27 cellular contexts compared by ENCODE assay signal in genomic region chr10:10773109-10773508, GRCh38.
"Had no signal": no experiment of that assay in that cellular context is flagged by ENCODE, and none has a peak within 500 bp of the region (broad histone marks: within the 10 kb centered on the region; RNA-seq: fewer than 3 reads in every experiment).

No MANE protein-coding gene starts in this region.

- H3K4me1 ChIP-seq: foreskin keratinocyte, gastroesophageal sphincter, heart left ventricle, left lung, neural progenitor cell, prostate gland, right atrium auricular region, suprapubic skin, transverse colon, upper lobe of right lung, uterus had no signal

- H3K79me2 ChIP-seq: hepatocyte had no signal

- H3K4me3 ChIP-seq: dorsolateral prefrontal cortex, gastroesophageal sphincter, heart left ventricle, hepatocyte, left lung, neural progenitor cell, prostate gland, right atrium auricular region, smooth muscle cell, suprapubic skin, transverse colon, upper lobe of right lung, uterus had no signal

- H3K9ac ChIP-seq: neural progenitor cell had no signal

- H3K4me2 ChIP-seq: hepatocyte, neural progenitor cell, smooth muscle cell had no signal

- H3K36me3 ChIP-seq: gastroesophageal sphincter, heart left ventricle, left lung, neural progenitor cell, prostate gland, right atrium auricular region, suprapubic skin, transverse colon, upper lobe of right lung, uterus had no signal

- H3K9me3 ChIP-seq: gastroesophageal sphincter, heart left ventricle, left lung, prostate gland, right atrium auricular region, suprapubic skin, transverse colon, upper lobe of right lung, uterus had no signal

- H3K27ac ChIP-seq: dorsolateral prefrontal cortex, epithelial cell of prostate, foreskin keratinocyte, gastroesophageal sphincter, heart left ventricle, hepatocyte, left lung, neural progenitor cell, prostate gland, right atrium auricular region, suprapubic skin, transverse colon, upper lobe of right lung, uterus had no signal

- H2AFZ ChIP-seq: hepatocyte, neural progenitor cell had no signal

- DNase-seq: cortex of kidney; effector CD4-positive, alpha-beta T cell; foreskin keratinocyte; heart left ventricle; left cardiac atrium; left lung; mesendoderm; midbrain; naive thymus-derived CD4-positive, alpha-beta T cell; stimulated activated CD4-positive, alpha-beta T cell treated with anti-CD3 and anti-CD28 coated beads, Interleukin-12 subunit alpha, Interleukin-12 subunit beta, amount 100 ng/mL, for 4 hours; stimulated activated CD4-positive, alpha-beta T cell treated with anti-CD3 and anti-CD28 coated beads, Interleukin-1b, Interleukin-23, amount 100 ng/mL, for 48 hours; stimulated activated CD4-positive, alpha-beta T cell treated with anti-CD3 and anti-CD28 coated beads, Interleukin-4, amount 100 ng/mL, for 1 hour; stimulated activated CD8-positive, alpha-beta memory T cell treated with anti-CD3 and anti-CD28 coated beads, Interleukin-4, amount 100 ng/mL, for 48 hours; stimulated activated naive CD4-positive, alpha-beta T cell; stimulated activated naive CD8-positive, alpha-beta T cell treated with anti-CD3 and anti-CD28 coated beads, Interleukin-15, amount 100 ng/mL, for 72 hours; transverse colon; upper lobe of right lung; uterus had no signal

- H3K27me3 ChIP-seq: dorsolateral prefrontal cortex, foreskin keratinocyte, gastroesophageal sphincter, heart left ventricle, hepatocyte, left lung, neural progenitor cell, right atrium auricular region, suprapubic skin, transverse colon, upper lobe of right lung, uterus had no signal
